Comparison of ENCODE assay signal across 12 cellular contexts in genomic region chr3:24684506-24685023, GRCh38.
DNase-seq lines count a peak whose midpoint lies in the region; ATAC-seq, FAIRE-seq and TF ChIP-seq lines count a peak whose summit lies in the region.
"Had no signal": no experiment of that assay in that cellular context is flagged by ENCODE, and none has a peak within 500 bp of the region (broad histone marks: within the 10 kb centered on the region; RNA-seq: fewer than 3 reads in every experiment).

No MANE protein-coding gene starts in this region.

- no peaks in the 10 kb centered on the region for H3K36me3 Mint-ChIP-seq in osteocyte (ENCODE audit: unreplicated experiment)
- H3K36me3 Mint-ChIP-seq: IgD-negative memory B cell had no signal

- no peak overlapping the region for H2BK20ac ChIP-seq in H1 (ENCODE audit: low read length)

- no peak overlapping the region for H3K4me3 Mint-ChIP-seq in osteocyte (ENCODE audit: unreplicated experiment)
- H3K4me3 Mint-ChIP-seq: IgD-negative memory B cell had no signal

- H2BK15ac ChIP-seq in H1 (ENCODE audit: low read length): no peak overlapping the region
- no peak overlapping the region for H2BK15ac ChIP-seq in mesendoderm (replicated peaks; ENCODE audit: low read depth)

- no peaks in the 10 kb centered on the region for H3K36me3 ChIP-seq in H1 (ENCODE audit: control insufficient read depth in 2 of 4, insufficient read depth in 4 of 4, low read length in 3 of 4)
- no peaks in the 10 kb centered on the region for H3K36me3 ChIP-seq in mesendoderm (ENCODE audit: control insufficient read depth, insufficient read depth, low read length)

- CTCF ChIA-PET in H1 (lab: Charles Lee; ENCODE audit: partially characterized antibody): interaction anchor here (0.8 to 5.5 kb wide), 15 partner anchors 8 to 598 kb away, joined by 3 to 49 read pairs (median 4); no protein-coding TSS in a partner anchor

- H3K27me3 ChIP-seq in H1 (replicated peaks in 1 of 4; ENCODE audit: control insufficient read depth in 3 of 4, extremely low read depth in 1 of 4, insufficient read depth in 3 of 4, low read length in 3 of 4) (no peaks in the 10 kb centered on the region), mesendoderm (ENCODE audit: insufficient read depth, low read length, poor library complexity) (no peaks in the 10 kb centered on the region)

- H3K23me2 ChIP-seq in H1 (ENCODE audit: low read depth, low read length): no peaks in the 10 kb centered on the region

- no peak overlapping the region for H3K27ac Mint-ChIP-seq in osteocyte (ENCODE audit: unreplicated experiment)
- H3K27ac Mint-ChIP-seq: IgD-negative memory B cell had no signal

- H3K4me3 ChIP-seq in H1 (ENCODE audit: extremely low read depth in 1 of 4, insufficient read depth in 2 of 4, low read depth in 3 of 4, low read length in 4 of 4) (peak overlapping the region in 1 of 4 experiments; percentile 35; a peak in 1 of 8 replicates), mesendoderm (ENCODE audit: low read length) (no peak overlapping the region)

- ATAC-seq in GM19023 (IDR thresholded peaks at IDR 0.05; ENCODE audit: unreplicated experiment): no peak
- ATAC-seq: Right ventricle myocardium inferior had no signal

- POLR2A ChIA-PET in H1 (lab: Charles Lee; ENCODE audit: partially characterized antibody): no interaction called here

- H2BK120ac ChIP-seq in H1 (replicated peaks; ENCODE audit: low read depth, low read length): no peak overlapping the region
- no peak overlapping the region for H2BK120ac ChIP-seq in mesendoderm (ENCODE audit: low read depth, low read length)

- no peak for TF ChIP-seq POLR2A in H1 (IDR thresholded peaks at IDR 0.05; ENCODE audit: control extremely low read depth in 1 of 2, low read depth in 2 of 2, low read length in 2 of 2)

- H3K14ac ChIP-seq in H1 (ENCODE audit: insufficient read length): no peak overlapping the region

- WGBS in H1 (ENCODE audit: extremely low coverage in 1 of 2, insufficient coverage in 1 of 2, insufficient read length in 1 of 2, insufficient replicate concordance in 2 of 2, low coverage in 1 of 2, low lambda C conversion rate in 2 of 2, missing lambda C conversion rate in 1 of 2), 2 experiments: 49% methylated on average over 6 of the region's 6 CpGs; no CpG with 5 or more reads in 1 of the 2 experiments
- WGBS in mesendoderm (ENCODE audit: extremely low coverage, insufficient coverage, low lambda C conversion rate): no CpG with 5 or more reads among the region's 6 CpGs

- H3K56ac ChIP-seq in H1 (replicated peaks; ENCODE audit: insufficient read length, low read depth, low read length) (no peak overlapping the region), mesendoderm (ENCODE audit: low read length) (no peak overlapping the region)

- H3K9me3 ChIP-seq in H1 (ENCODE audit: insufficient read depth in 2 of 2, low read depth in 1 of 2, low read length in 1 of 2): peaks cover 0 to 2% of the 10 kb centered on the region in 2 experiments; a peak in 1 of 4 replicates

- 0 out of 2 replicates have a peak overlapping the region, but pooled peaks have one; percentile 11 for H2AFZ ChIP-seq in H1 (ENCODE audit: low read length)

- H3K27me3 Mint-ChIP-seq in osteocyte (ENCODE audit: unreplicated experiment): no peaks in the 10 kb centered on the region

- H2BK12ac ChIP-seq in H1 (ENCODE audit: low read depth, low read length): no peak overlapping the region; the same call in 1 of the 2 replicates

- H3K4me1 Mint-ChIP-seq in osteocyte (ENCODE audit: unreplicated experiment): peaks cover 47% of the 10 kb centered on the region

- DNase-seq in NCI-H2171 treated with DMSO at 0.1 percent for 48 hours (lab: John Stamatoyannopoulos, UW) (peak; percentile 11), NCI-H2171 (lab: John Stamatoyannopoulos, UW) (no peak), H1 (ENCODE audit: low read depth in 1 of 2, low spot score in 2 of 2) (no peak), mesendoderm (peak; percentile 72), osteocyte (ENCODE audit: extremely low spot score, unreplicated experiment) (no peak), NCI-H2227 treated with DMSO at 0.1 percent for 48 hours (lab: John Stamatoyannopoulos, UW) (no peak), DMS79 (lab: John Stamatoyannopoulos, UW) (no peak)
- DNase-seq: NCI-H226 had no signal

- H3K79me1 ChIP-seq in H1 (ENCODE audit: low read depth, low read length) (no peaks in the 10 kb centered on the region), mesendoderm (ENCODE audit: low read length) (no peaks in the 10 kb centered on the region)

- H3K4me2 ChIP-seq in H1 (ENCODE audit: insufficient read depth in 1 of 2, low read depth in 2 of 2, low read length in 2 of 2) (peak overlapping the region; percentile 30 to 62), mesendoderm (ENCODE audit: low read length) (no peak overlapping the region)

- H2BK5ac ChIP-seq in H1 (ENCODE audit: low read depth, low read length): no peak overlapping the region
- H2BK5ac ChIP-seq in mesendoderm (ENCODE audit: low read length): no peak overlapping the region

- H4K5ac ChIP-seq in H1 (ENCODE audit: insufficient read length, low read depth, low read length) (no peak overlapping the region), mesendoderm (ENCODE audit: low read length) (no peak overlapping the region)

- H4K91ac ChIP-seq in H1 (replicated peaks; ENCODE audit: insufficient read length, low read length): no peak overlapping the region

- H3K23ac ChIP-seq in H1 (ENCODE audit: insufficient read length): no peak overlapping the region
- H3K23ac ChIP-seq in mesendoderm (ENCODE audit: low read length): no peak overlapping the region

- TF ChIP-seq RAD21 in H1 (IDR thresholded peaks at IDR 0.05 in 1 of 2, conservative IDR thresholded peaks at IDR 0.05 in 1 of 2; ENCODE audit: low read depth in 2 of 2, low read length in 2 of 2): no peak

- TF ChIP-seq EP300 in H1 (IDR thresholded peaks at IDR 0.05; ENCODE audit: borderline replicate concordance in 1 of 2, low read depth in 2 of 2, low read length in 2 of 2): no peak

- no peak overlapping the region for H3K18ac ChIP-seq in H1 (ENCODE audit: extremely low read depth, low read length)
- H3K18ac ChIP-seq in mesendoderm (ENCODE audit: low read length): no peak overlapping the region

- H4K20me1 ChIP-seq in H1 (replicated peaks in 1 of 2; ENCODE audit: control insufficient read depth in 1 of 2, insufficient read depth in 2 of 2, low read length in 2 of 2): no peaks in the 10 kb centered on the region

- FAIRE-seq in H1 (lab: Jason Lieb, UNC): peak; percentile 39

- no peaks in the 10 kb centered on the region for H3K9me3 Mint-ChIP-seq in osteocyte (ENCODE audit: unreplicated experiment)
- H3K9me3 Mint-ChIP-seq: IgD-negative memory B cell had no signal

- no peak overlapping the region for H3K27ac ChIP-seq in H1 (ENCODE audit: low read depth, low read length)
- no peak overlapping the region for H3K27ac ChIP-seq in mesendoderm (ENCODE audit: low read depth, low read length)
- H3K27ac ChIP-seq: 22Rv1 had no signal

- peaks cover 0 to 9% (median 6%) of the 10 kb centered on the region in 4 experiments; a peak in 5 of 7 replicates for H3K4me1 ChIP-seq in H1 (replicated peaks in 1 of 4; ENCODE audit: control insufficient read depth in 3 of 4, insufficient read depth in 4 of 4, low read length in 3 of 4)
- H3K4me1 ChIP-seq in mesendoderm (ENCODE audit: control insufficient read depth, low read depth, low read length): no peaks in the 10 kb centered on the region

- no peak for TF ChIP-seq CTCF in H1 (IDR thresholded peaks at IDR 0.05; ENCODE audit: control extremely low read depth in 1 of 3, insufficient read depth in 1 of 3, low read depth in 1 of 3, low read length in 3 of 3)
- TF ChIP-seq CTCF in osteocyte (IDR thresholded peaks at IDR 0.05): no peak

- H3K9ac ChIP-seq in H1 (replicated peaks in 1 of 4; ENCODE audit: extremely low read depth in 1 of 4, low read depth in 3 of 4, low read length in 3 of 4) (no peak overlapping the region), mesendoderm (ENCODE audit: low read length) (no peak overlapping the region)

- H4K8ac ChIP-seq in H1 (ENCODE audit: extremely low read depth, insufficient read depth, low read length): no peak overlapping the region
- no peak overlapping the region for H4K8ac ChIP-seq in mesendoderm (ENCODE audit: low read depth, low read length)

- no peaks in the 10 kb centered on the region for H3K79me2 ChIP-seq in H1 (ENCODE audit: control insufficient read depth in 1 of 2, insufficient read depth in 2 of 2, low read length in 2 of 2)
- no peaks in the 10 kb centered on the region for H3K79me2 ChIP-seq in mesendoderm (ENCODE audit: control insufficient read depth, insufficient read depth, low read length)

- H2AK5ac ChIP-seq in H1 (ENCODE audit: low read depth, low read length) (no peak overlapping the region), mesendoderm (ENCODE audit: low read length) (no peak overlapping the region)

- H3K4ac ChIP-seq in H1 (replicated peaks; ENCODE audit: insufficient read length, low read depth, low read length) (no peak overlapping the region), mesendoderm (ENCODE audit: low read depth, low read length) (no peak overlapping the region)

TF ChIP-seq in H1, 55 proteins besides CTCF, POLR2A, EP300 and RAD21 (continues in another document):
- TF ChIP-seq NANOG (IDR thresholded peaks at IDR 0.05; ENCODE audit: insufficient read depth, low read depth, low read length, poor library complexity, severe bottlenecking): no peak
- TF ChIP-seq EGR1 (IDR thresholded peaks at IDR 0.05; ENCODE audit: borderline replicate concordance, low read depth, low read length): no peak
- TF ChIP-seq BACH1 (IDR thresholded peaks at IDR 0.05; ENCODE audit: low read length): no peak
- no peak for TF ChIP-seq POU5F1 (IDR thresholded peaks at IDR 0.05; ENCODE audit: low read depth, low read length)
- peak; percentile 90 for TF ChIP-seq ASH2L (IDR thresholded peaks at IDR 0.05; ENCODE audit: low read length)
- TF ChIP-seq RBBP5 (IDR thresholded peaks at IDR 0.05; ENCODE audit: borderline replicate concordance, low read depth, low read length): peak; percentile 82; the same call in 1 of the 2 replicates
- TF ChIP-seq, protein P1, sequence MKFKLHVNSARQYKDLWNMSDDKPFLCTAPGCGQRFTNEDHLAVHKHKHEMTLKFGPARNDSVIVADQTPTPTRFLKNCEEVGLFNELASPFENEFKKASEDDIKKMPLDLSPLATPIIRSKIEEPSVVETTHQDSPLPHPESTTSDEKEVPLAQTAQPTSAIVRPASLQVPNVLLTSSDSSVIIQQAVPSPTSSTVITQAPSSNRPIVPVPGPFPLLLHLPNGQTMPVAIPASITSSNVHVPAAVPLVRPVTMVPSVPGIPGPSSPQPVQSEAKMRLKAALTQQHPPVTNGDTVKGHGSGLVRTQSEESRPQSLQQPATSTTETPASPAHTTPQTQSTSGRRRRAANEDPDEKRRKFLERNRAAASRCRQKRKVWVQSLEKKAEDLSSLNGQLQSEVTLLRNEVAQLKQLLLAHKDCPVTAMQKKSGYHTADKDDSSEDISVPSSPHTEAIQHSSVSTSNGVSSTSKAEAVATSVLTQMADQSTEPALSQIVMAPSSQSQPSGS (IDR thresholded peaks at IDR 0.05; ENCODE audit: low read length): peak; percentile 77; the same call in 1 of the 2 replicates
- TF ChIP-seq JUND (IDR thresholded peaks at IDR 0.05; ENCODE audit: low read length): peak; percentile 69
- TF ChIP-seq HDAC2 (IDR thresholded peaks at IDR 0.05; ENCODE audit: borderline replicate concordance in 1 of 2, low read depth in 2 of 2, low read length in 2 of 2): no peak
- no peak for TF ChIP-seq SRF (IDR thresholded peaks at IDR 0.05; ENCODE audit: low read depth, low read length)

Comparison
In these comparisons a context has a peak if more than half of its experiments do, and no peak if none do; other contexts are left out.
1. DNase-seq: peak in NCI-H2171 treated with DMSO at 0.1 percent for 48 hours (single experiment) and mesendoderm (single experiment); none in NCI-H2171 (single experiment), H1 (0 of 2), osteocyte (single experiment), NCI-H2227 treated with DMSO at 0.1 percent for 48 hours (single experiment) and DMS79 (single experiment).